Comparison of ENCODE assay signal across 8 cellular contexts in genomic region chr19:30666301-30666803, GRCh38.
DNase-seq lines count a peak whose midpoint lies in the region; ATAC-seq, FAIRE-seq and TF ChIP-seq lines count a peak whose summit lies in the region.

No MANE protein-coding gene starts in this region.

- DNase-seq in A172 (ENCODE audit: low spot score), result peak; percentile 18
- DNase-seq in GM10248 (ENCODE audit: extremely low spot score), result peak; percentile 58
- DNase-seq in NCI-H345 treated with DMSO at 0.1 percent for 48 hours (lab: John Stamatoyannopoulos, UW; ENCODE audit: unreplicated experiment), result peak; percentile 12
- peak; percentile 73 for DNase-seq in activated CD8-positive, alpha-beta memory T cell treated with anti-CD3 and anti-CD28 coated beads, Interleukin-2, amount 50 U/mL, for 48 hours
- DNase-seq in fibroblast of the aortic adventitia (ENCODE audit: low read depth), result peak; percentile 29
- DNase-seq in pancreas, result peak in 5 of 6 donors; percentile 38 to 83 (median 66)
- DNase-seq in RCC 7860 (ENCODE audit: low spot score), result no peak

- TF ChIP-seq CTCF in GM10248 (IDR thresholded peaks at IDR 0.05; ENCODE audit: control extremely low read depth, extremely low read depth, low read depth, missing control alignments) (peak; percentile 99), fibroblast of the aortic adventitia (IDR thresholded peaks at IDR 0.05; ENCODE audit: insufficient read depth, low read length) (peak; percentile 97), pancreas (IDR thresholded peaks at IDR 0.05) (peak; percentile 78 to 91 (median 87))

- 2 to 4% methylated on average over 11 of the region's 11 CpGs for WGBS in pancreas, 2 donors

- POLR2A ChIA-PET in GM10248 (lab: Yijun Ruan, JAX), result no interaction called here

- H3K4me3 ChIP-seq in fibroblast of the aortic adventitia (ENCODE audit: low read depth, low read length), result no peak overlapping the region
- no peak overlapping the region for H3K4me3 ChIP-seq in pancreas

- no peak for FAIRE-seq in pancreas (lab: Jason Lieb, UNC)
- no peak for FAIRE-seq in RCC 7860 (lab: Jason Lieb, UNC)

- peak overlapping the region in 2 of 4 donors; percentile 75 to 81 for H3K27ac ChIP-seq in pancreas

- CTCF ChIA-PET in GM10248 (lab: Yijun Ruan, JAX), result interaction anchor here (0.8 to 6.1 kb wide), 16 partner anchors 8 to 1904 kb away, joined by 3 to 59 read pairs (median 4); no protein-coding TSS in a partner anchor

- intact Hi-C loops in pancreas (cut with DNase I), result no loop called here

- no peaks in the 10 kb centered on the region for H3K36me3 ChIP-seq in pancreas

- peak in 3 of 4 donors; percentile 28 to 49 (median 44) for ATAC-seq in pancreas
- no peak for ATAC-seq in HG02678 (IDR thresholded peaks at IDR 0.05; ENCODE audit: unreplicated experiment)

- H3K9me3 ChIP-seq in pancreas, result no peaks in the 10 kb centered on the region

- H3K27me3 ChIP-seq in pancreas, result no peaks in the 10 kb centered on the region

- H3K4me1 ChIP-seq in pancreas, result peaks cover 19 to 34% (median 29%) of the 10 kb centered on the region in 3 donors
